8 cellular contexts compared by ENCODE assay signal in genomic region chr9:127568618-127568970, GRCh38.
A peak's percentile ranks its signal among the peaks of the same experiment; 100 is the strongest.
DNase-seq lines count a peak whose midpoint lies in the region; ATAC-seq and TF ChIP-seq lines count a peak whose summit lies in the region.

No MANE protein-coding gene starts in this region.

- peak overlapping the region; percentile 67; the same call in 1 of the 2 replicates for H3K4me3 ChIP-seq in iPS DF 6.9 (ENCODE audit: low read length)
- H3K4me3 ChIP-seq in subcutaneous abdominal adipose tissue (ENCODE audit: low read depth in 1 of 5, low read length in 5 of 5): peak overlapping the region in 4 of 5 donors; percentile 72 to 77 (median 74)

- H3K36me3 ChIP-seq in iPS DF 6.9 (ENCODE audit: control insufficient read depth, insufficient read depth, low read length) (no peaks in the 10 kb centered on the region), subcutaneous abdominal adipose tissue (ENCODE audit: control insufficient read depth in 5 of 5, insufficient read depth in 5 of 5, low read length in 5 of 5) (peaks cover 0 to 4% (median 0%) of the 10 kb centered on the region in 5 donors)

- peak overlapping the region in 4 of 5 donors; percentile 62 to 78 (median 73) for H3K9ac ChIP-seq in subcutaneous abdominal adipose tissue (ENCODE audit: low read length in 5 of 5)

- H3K4me1 ChIP-seq in iPS DF 6.9 (ENCODE audit: control insufficient read depth, insufficient read depth, low read length): peaks cover 6% of the 10 kb centered on the region
- H3K4me1 ChIP-seq in subcutaneous abdominal adipose tissue (ENCODE audit: control insufficient read depth in 5 of 5, insufficient read depth in 5 of 5, low read length in 5 of 5): peaks cover 2 to 37% (median 27%) of the 10 kb centered on the region in 5 donors

- TF ChIP-seq CTCF in VCaP (conservative IDR thresholded peaks at IDR 0.05): no peak

- H3K27ac ChIP-seq in VCaP (peak overlapping the region; percentile 100), iPS DF 6.9 (ENCODE audit: low read length) (no peak overlapping the region), subcutaneous abdominal adipose tissue (ENCODE audit: low read depth, low read length) (peak overlapping the region; percentile 74)

- peak; percentile 69 for DNase-seq in DMS53 (lab: John Stamatoyannopoulos, UW)
- DNase-seq in DMS53 treated with DMSO at 0.1 percent for 48 hours (lab: John Stamatoyannopoulos, UW; ENCODE audit: unreplicated experiment): no peak
- no peak for DNase-seq in iPS DF 6.9 (ENCODE audit: low read depth, low spot score)
- no peak for DNase-seq in AML-193 (lab: John Stamatoyannopoulos, UW)

- no peak for ATAC-seq in GM18868 (IDR thresholded peaks at IDR 0.05; ENCODE audit: unreplicated experiment)
- no peak for ATAC-seq in HG03159 (IDR thresholded peaks at IDR 0.05; ENCODE audit: unreplicated experiment)

- H3K9me3 ChIP-seq in iPS DF 6.9 (ENCODE audit: control insufficient read depth, insufficient read depth, low read length): no peaks in the 10 kb centered on the region
- H3K9me3 ChIP-seq in subcutaneous abdominal adipose tissue (ENCODE audit: control insufficient read depth in 5 of 5, low read length in 5 of 5): no peaks in the 10 kb centered on the region

- no CpG with 5 or more reads among the region's 50 CpGs for WGBS in iPS DF 6.9 (ENCODE audit: insufficient coverage, insufficient read length)

- H3K27me3 ChIP-seq in iPS DF 6.9 (ENCODE audit: control insufficient read depth, insufficient read depth, low read length) (no peaks in the 10 kb centered on the region), subcutaneous abdominal adipose tissue (ENCODE audit: control insufficient read depth in 5 of 5, insufficient read depth in 4 of 5, low read length in 5 of 5) (no peaks in the 10 kb centered on the region)
